ENCODE assay signal across 8 cellular contexts in the genomic region with DNA sequence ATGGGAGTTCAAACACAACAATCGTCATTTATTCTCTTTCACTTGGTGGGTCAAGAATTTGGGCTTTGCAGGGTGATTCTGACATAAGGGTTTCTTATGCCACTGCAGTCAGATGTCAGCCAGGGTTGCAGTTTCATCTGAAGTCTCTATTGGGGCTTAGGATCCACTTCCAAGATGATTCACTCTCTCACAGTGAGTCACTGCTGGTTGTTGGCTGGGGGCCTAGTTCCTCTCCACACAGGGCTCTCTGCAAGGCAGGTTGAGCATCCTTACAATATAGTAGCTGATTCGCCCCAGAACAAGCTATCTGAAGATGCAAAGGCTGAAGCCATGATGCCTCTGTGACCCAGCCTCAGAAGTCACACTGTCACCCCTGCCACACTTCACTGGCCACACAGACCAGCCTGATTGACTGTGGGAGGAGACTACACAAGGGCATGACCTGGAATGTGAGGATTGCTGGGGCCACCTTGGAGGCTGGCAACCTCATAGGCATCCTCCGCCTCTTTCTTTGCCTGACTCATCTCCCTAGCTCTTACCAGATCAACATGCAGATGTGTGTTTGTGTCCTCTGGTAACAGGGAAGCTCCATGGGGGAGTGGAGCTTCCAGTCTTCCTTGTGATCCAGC. TPM values are rescaled to one million over a fixed set of nuclear protein-coding genes. Genes with fewer than 3 reads are reported as not detected.
DNase-seq lines count a peak whose midpoint lies in the region; ATAC-seq and TF ChIP-seq lines count a peak whose summit lies in the region.

No MANE protein-coding gene starts in this region.

- H3K9ac ChIP-seq in Karpas-422 (ENCODE audit: low read length): no peak overlapping the region

- no peak overlapping the region for H3K27ac Mint-ChIP-seq in MCF 10A (ENCODE audit: low read depth, unreplicated experiment)
- no peak overlapping the region for H3K27ac Mint-ChIP-seq in osteocyte (ENCODE audit: unreplicated experiment)

- H3K4me1 Mint-ChIP-seq in MCF 10A (ENCODE audit: insufficient read depth, unreplicated experiment): peaks cover 10% of the 10 kb centered on the region
- H3K4me1 Mint-ChIP-seq in osteocyte (ENCODE audit: unreplicated experiment): peaks cover 13% of the 10 kb centered on the region

- H3K36me3 Mint-ChIP-seq in MCF 10A (ENCODE audit: insufficient read depth, unreplicated experiment): peaks cover 5% of the 10 kb centered on the region
- peaks cover 2% of the 10 kb centered on the region for H3K36me3 Mint-ChIP-seq in osteocyte (ENCODE audit: unreplicated experiment)

- BruUV-seq in MCF 10A (replicated peaks; lab: Mats Ljungman, UMichigan): no TSS peak

- DNase-seq in GM06990 (ENCODE audit: extremely low read depth, insufficient read length) (peak; percentile 55), SK-MEL-5 (ENCODE audit: low read depth, low spot score) (peak; percentile 64), MCF 10A (ENCODE audit: unreplicated experiment) (peak; percentile 91), osteocyte (ENCODE audit: extremely low spot score, unreplicated experiment) (peak; percentile 73), Karpas-422 (no peak), COLO668 (lab: John Stamatoyannopoulos, UW; ENCODE audit: unreplicated experiment) (no peak)

- no peak overlapping the region for H2AFZ ChIP-seq in Karpas-422 (ENCODE audit: low read length)

- in situ Hi-C loops in SK-MEL-5 (cut with HindIII; ENCODE audit: low pct_unique_long_range_greater_than_20kb, low sequenced_read_pairs): no loop called here

- no peaks in the 10 kb centered on the region for H3K9me3 ChIP-seq in Karpas-422 (ENCODE audit: low read length)

- no peaks in the 10 kb centered on the region for H3K27me3 Mint-ChIP-seq in MCF 10A (ENCODE audit: insufficient read depth, unreplicated experiment)
- no peaks in the 10 kb centered on the region for H3K27me3 Mint-ChIP-seq in osteocyte (ENCODE audit: unreplicated experiment)

- TF ChIP-seq CTCF in GM06990 (IDR thresholded peaks at IDR 0.05; ENCODE audit: insufficient read depth, low read length, poor library complexity, severe bottlenecking) (no peak), MCF 10A (IDR thresholded peaks at IDR 0.05; ENCODE audit: unreplicated experiment) (no peak), osteocyte (IDR thresholded peaks at IDR 0.05) (no peak)

- peaks cover 20% of the 10 kb centered on the region for H3K9me3 Mint-ChIP-seq in MCF 10A (ENCODE audit: unreplicated experiment)
- peaks cover 5% of the 10 kb centered on the region for H3K9me3 Mint-ChIP-seq in osteocyte (ENCODE audit: unreplicated experiment)

- no peaks in the 10 kb centered on the region for H4K20me1 ChIP-seq in Karpas-422 (ENCODE audit: insufficient read depth, low read depth, low read length)

- ATAC-seq in HG02798 (IDR thresholded peaks at IDR 0.05; ENCODE audit: poor library complexity, unreplicated experiment): no peak
- no peak for ATAC-seq in HG03159 (IDR thresholded peaks at IDR 0.05; ENCODE audit: unreplicated experiment)

- H3K4me2 ChIP-seq in Karpas-422 (ENCODE audit: low read depth, low read length, poor library complexity, severe bottlenecking): no peak overlapping the region

- no peaks in the 10 kb centered on the region for H3K27me3 ChIP-seq in GM06990 (replicated peaks; ENCODE audit: control insufficient read depth, insufficient read depth, low read length)
- no peaks in the 10 kb centered on the region for H3K27me3 ChIP-seq in Karpas-422 (ENCODE audit: low read length)

- intact Hi-C loops in MCF 10A (cut with micrococcal nuclease): no loop called here

- POLR2A ChIA-PET in MCF 10A (lab: Yijun Ruan, JAX): interaction anchor here (0.5 kb wide), 1 partner anchor 1075 kb away, joined by 3 read pairs; no protein-coding TSS in a partner anchor

- H3K4me3 Mint-ChIP-seq in MCF 10A (ENCODE audit: unreplicated experiment): no peak overlapping the region
- no peak overlapping the region for H3K4me3 Mint-ChIP-seq in osteocyte (ENCODE audit: unreplicated experiment)

- peaks cover 24% of the 10 kb centered on the region for H3K4me1 ChIP-seq in Karpas-422 (ENCODE audit: low read length)

- H3K9me2 ChIP-seq in Karpas-422 (replicated peaks; ENCODE audit: insufficient read depth, low read length): no peaks in the 10 kb centered on the region

- H3K27ac ChIP-seq in Karpas-422 (ENCODE audit: low read length): no peak overlapping the region

- H3K36me3 ChIP-seq in GM06990 (ENCODE audit: control insufficient read depth, insufficient read depth, low read length) (peaks cover 2% of the 10 kb centered on the region), Karpas-422 (ENCODE audit: insufficient read depth, low read length) (no peaks in the 10 kb centered on the region)

- H3K4me3 ChIP-seq in GM06990 (replicated peaks; ENCODE audit: low read depth, low read length): no peak overlapping the region
- no peak overlapping the region for H3K4me3 ChIP-seq in Karpas-422 (ENCODE audit: low read length)

- CTCF ChIA-PET in MCF 10A (lab: Yijun Ruan, JAX): no interaction called here

- no peaks in the 10 kb centered on the region for H3K79me2 ChIP-seq in Karpas-422 (ENCODE audit: low read length)

RNA-seq across cellular contexts. Expression of a gene that starts 4.5 kb away (rescaled TPM):
- 46.4 and 50.1 TPM in 2 replicates for total RNA-seq in SK-MEL-5 (2014; rRNA removed; shearing (Covaris generic))
- polyA plus RNA-seq in SK-MEL-5 (2015; cell fraction: cytosol; rRNA removed): 68.3 and 105 TPM in 2 replicates
- polyA plus RNA-seq in SK-MEL-5 (2015; cell fraction: nucleus; rRNA removed): 50.2 and 63.2 TPM in 2 replicates
- 34.4 and 36.6 TPM in 2 replicates for total RNA-seq in MCF 10A (2022)
- total RNA-seq in osteocyte: 35.8 and 42.9 TPM in 2 replicates
- total RNA-seq in Karpas-422 (2014; rRNA removed; shearing (Covaris generic); ENCODE audit: low replicate concordance): 5.5 and 11.4 TPM in 2 replicates

RNA-seq across cellular contexts. Expression of a gene that starts 33.1 kb away (rescaled TPM):
- 0.90 and 1.3 TPM in 2 replicates for total RNA-seq in SK-MEL-5 (2014; rRNA removed; shearing (Covaris generic))
- 1.0 and 1.1 TPM in 2 replicates for polyA plus RNA-seq in SK-MEL-5 (2015; cell fraction: cytosol; rRNA removed)
- polyA plus RNA-seq in SK-MEL-5 (2015; cell fraction: nucleus; rRNA removed): not detected in 2 replicates
- not detected in 2 replicates for total RNA-seq in MCF 10A (2022)
- total RNA-seq in osteocyte: not detected in 2 replicates
- total RNA-seq in Karpas-422 (2014; rRNA removed; shearing (Covaris generic); ENCODE audit: low replicate concordance): 4.9 and 6.2 TPM in 2 replicates

RNA-seq across cellular contexts. Expression of a gene that starts 42.5 kb away (rescaled TPM):
- 75.9 and 81.3 TPM in 2 replicates for total RNA-seq in SK-MEL-5 (2014; rRNA removed; shearing (Covaris generic))
- polyA plus RNA-seq in SK-MEL-5 (2015; cell fraction: cytosol; rRNA removed): 200 and 208 TPM in 2 replicates
- polyA plus RNA-seq in SK-MEL-5 (2015; cell fraction: nucleus; rRNA removed): 36.2 and 50.2 TPM in 2 replicates
- 51.0 and 64.7 TPM in 2 replicates for total RNA-seq in MCF 10A (2022)
- 28.1 and 32.9 TPM in 2 replicates for total RNA-seq in osteocyte
- 10.3 and 10.4 TPM in 2 replicates for total RNA-seq in Karpas-422 (2014; rRNA removed; shearing (Covaris generic); ENCODE audit: low replicate concordance)

Comparison
In these comparisons a context has a peak if more than half of its experiments do, and no peak if none do; other contexts are left out.
1. DNase-seq: peak in GM06990 (single experiment), SK-MEL-5 (single experiment), MCF 10A (single experiment) and osteocyte (single experiment); none in Karpas-422 (single experiment) and COLO668 (single experiment).